16 cellular contexts compared by ENCODE assay signal in genomic region chr6:30129270-30129669, GRCh38. TPM values are rescaled to one million over a fixed set of nuclear protein-coding genes. Genes with fewer than 3 reads are reported as not detected.
"Had no signal": no experiment of that assay in that cellular context is flagged by ENCODE, and none has a peak within 500 bp of the region (broad histone marks: within the 10 kb centered on the region; RNA-seq: fewer than 3 reads in every experiment).

No MANE protein-coding gene starts in this region.

- H3K9me3 ChIP-seq: adrenal gland, sigmoid colon, uterus had no signal

- H3K36me3 ChIP-seq: adrenal gland, sigmoid colon, uterus had no signal

- H3K9ac ChIP-seq: parathyroid adenoma had no signal

- H3K27ac Mint-ChIP-seq: activated CD4-positive, alpha-beta T cell treated with anti-CD3 and anti-CD28 coated beads, Interleukin-2, amount 10 ng/mL, durations not matched to agents 24 days and 14 days; activated naive CD4-positive, alpha-beta T cell treated with anti-CD3 and anti-CD28 coated beads for 36 hours; naive thymus-derived CD8-positive, alpha-beta T cell had no signal

- H3K9me3 Mint-ChIP-seq: activated CD4-positive, alpha-beta T cell treated with anti-CD3 and anti-CD28 coated beads, Interleukin-2, amount 10 ng/mL, durations not matched to agents 24 days and 14 days; activated naive CD4-positive, alpha-beta T cell treated with anti-CD3 and anti-CD28 coated beads for 36 hours; naive thymus-derived CD8-positive, alpha-beta T cell had no signal

- H3K4me3 Mint-ChIP-seq: activated CD4-positive, alpha-beta T cell treated with anti-CD3 and anti-CD28 coated beads, Interleukin-2, amount 10 ng/mL, durations not matched to agents 24 days and 14 days; activated naive CD4-positive, alpha-beta T cell treated with anti-CD3 and anti-CD28 coated beads for 36 hours; naive thymus-derived CD8-positive, alpha-beta T cell had no signal

- H2AFZ ChIP-seq: parathyroid adenoma had no signal

- H3K79me2 ChIP-seq: parathyroid adenoma had no signal

- ATAC-seq: left lobe of liver; naive thymus-derived CD8-positive, alpha-beta T cell had no signal

- H3K27ac ChIP-seq: adrenal gland, dorsolateral prefrontal cortex, parathyroid adenoma, sigmoid colon, uterus had no signal

- H3K4me3 ChIP-seq: adrenal gland, dorsolateral prefrontal cortex, sigmoid colon, uterus had no signal

- DNase-seq: activated CD4-positive, alpha-beta T cell treated with anti-CD3 and anti-CD28 coated beads, Interleukin-2, amount 10 ng/mL, durations not matched to agents 24 days and 14 days; activated naive CD4-positive, alpha-beta T cell treated with anti-CD3 and anti-CD28 coated beads for 36 hours; adrenal gland; dorsolateral prefrontal cortex; islet precursor cell; naive thymus-derived CD8-positive, alpha-beta T cell; sigmoid colon; stimulated activated CD4-positive, alpha-beta T cell treated with anti-CD3 and anti-CD28 coated beads, Interleukin-1b, Interleukin-23, amount 100 ng/mL, for 48 hours; T-helper 2 cell; uterus had no signal

- H3K4me1 ChIP-seq: adrenal gland, parathyroid adenoma, uterus had no signal

RNA-seq across cellular contexts. Expression of gene TRIM40, which starts 6.7 kb away (rescaled TPM):
- total RNA-seq: activated CD4-positive, alpha-beta T cell treated with anti-CD3 and anti-CD28 coated beads, Interleukin-2, amount 10 ng/mL, durations not matched to agents 24 days and 14 days; activated naive CD4-positive, alpha-beta T cell treated with anti-CD3 and anti-CD28 coated beads for 36 hours; adrenal gland; chondrocyte; dorsolateral prefrontal cortex; left lobe of liver; lung microvascular endothelial cell; naive thymus-derived CD8-positive, alpha-beta T cell; sigmoid colon; uterus had no signal
- polyA plus RNA-seq: naive thymus-derived CD8-positive, alpha-beta T cell had no signal

RNA-seq across cellular contexts. Expression of gene TRIM31, which starts 16.4 kb away (rescaled TPM):
- total RNA-seq: chondrocyte; dorsolateral prefrontal cortex; left lobe of liver; lung microvascular endothelial cell; naive thymus-derived CD8-positive, alpha-beta T cell; uterus had no signal

RNA-seq across cellular contexts. Expression of gene TRIM10, which starts 31.7 kb away (rescaled TPM):
- total RNA-seq: adrenal gland; chondrocyte; naive thymus-derived CD8-positive, alpha-beta T cell had no signal
- polyA plus RNA-seq: adrenal gland; esophagus; naive thymus-derived CD8-positive, alpha-beta T cell had no signal

RNA-seq across cellular contexts. Expression of gene TRIM15, which starts 34.1 kb away (rescaled TPM):
- total RNA-seq: adrenal gland; chondrocyte; dorsolateral prefrontal cortex; lung microvascular endothelial cell; mononuclear cell; naive thymus-derived CD8-positive, alpha-beta T cell; uterus had no signal
- polyA plus RNA-seq: adrenal gland; esophagus; naive thymus-derived CD8-positive, alpha-beta T cell had no signal

RNA-seq across cellular contexts. Expression of gene RNF39, which starts 53.7 kb away (rescaled TPM):
- total RNA-seq: activated CD4-positive, alpha-beta T cell treated with anti-CD3 and anti-CD28 coated beads, Interleukin-2, amount 10 ng/mL, durations not matched to agents 24 days and 14 days; activated naive CD4-positive, alpha-beta T cell treated with anti-CD3 and anti-CD28 coated beads for 36 hours; chondrocyte; lung microvascular endothelial cell; mononuclear cell; naive thymus-derived CD8-positive, alpha-beta T cell; sigmoid colon had no signal
